In the genomic region with DNA sequence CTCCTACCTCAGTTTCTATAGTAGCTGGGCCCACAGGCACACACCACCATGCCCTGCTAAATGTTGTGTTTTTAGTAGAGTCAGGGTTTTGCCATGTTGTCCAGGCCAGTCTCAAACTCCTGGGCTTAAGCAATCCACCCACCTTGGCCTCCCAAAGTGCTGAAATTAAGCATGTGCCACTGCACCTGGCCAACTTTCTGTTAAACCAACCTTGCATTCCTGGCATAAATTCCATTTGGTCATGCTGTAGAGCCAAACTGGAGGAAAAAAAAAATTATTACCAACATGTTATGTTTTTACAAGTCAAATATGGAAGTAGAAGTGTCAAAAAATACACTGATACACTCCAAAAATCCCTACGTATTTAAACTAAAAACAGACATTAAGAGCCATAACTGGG, we compare ENCODE assay signal across 19 cellular contexts. TPM values are rescaled to one million over a fixed set of nuclear protein-coding genes. Genes with fewer than 3 reads are reported as not detected.
DNase-seq lines count a peak whose midpoint lies in the region; ATAC-seq, FAIRE-seq and TF ChIP-seq lines count a peak whose summit lies in the region.
"Had no signal": no experiment of that assay in that cellular context is flagged by ENCODE, and none has a peak within 500 bp of the region (broad histone marks: within the 10 kb centered on the region; RNA-seq: fewer than 3 reads in every experiment).

No MANE protein-coding gene starts in this region.

- TF ChIP-seq POLR2A in HCT116 (IDR thresholded peaks at IDR 0.05; ENCODE audit: borderline replicate concordance, extremely low read depth, insufficient read depth, insufficient read length) (no peak), H1 (IDR thresholded peaks at IDR 0.05; ENCODE audit: control extremely low read depth in 1 of 2, low read depth in 2 of 2, low read length in 2 of 2) (no peak)

- H2BK20ac ChIP-seq in H1 (ENCODE audit: low read length): no peak overlapping the region

- no TSS peak for BruUV-seq in HCT116 (replicated peaks; lab: Mats Ljungman, UMichigan)

- peaks cover 7 to 8% of the 10 kb centered on the region in 2 experiments; a peak in 3 of 4 replicates for H3K9me3 ChIP-seq in HCT116 (ENCODE audit: control insufficient read depth in 1 of 2, insufficient read depth in 1 of 2, low read depth in 1 of 2, low read length in 2 of 2)
- H3K9me3 ChIP-seq in H1 (ENCODE audit: insufficient read depth in 2 of 2, low read depth in 1 of 2, low read length in 1 of 2): peaks cover 22 to 28% of the 10 kb centered on the region in 2 experiments
- peaks cover 0 to 8% (median 4%) of the 10 kb centered on the region in 4 donors for H3K9me3 ChIP-seq in liver (ENCODE audit: control insufficient read depth in 4 of 4, low read length in 3 of 4)

- H2BK120ac ChIP-seq in H1 (replicated peaks; ENCODE audit: low read depth, low read length): no peak overlapping the region

- no peak for ATAC-seq in HCT116
- ATAC-seq: GM23338 had no signal

- CTCF ChIA-PET in HCT116 (lab: Charles Lee) (no interaction called here), H1 (lab: Charles Lee; ENCODE audit: partially characterized antibody) (no interaction called here)

- peaks cover 11% of the 10 kb centered on the region; the same call in 1 of the 2 replicates for H3K79me2 ChIP-seq in HCT116 (ENCODE audit: insufficient read depth, low read length)
- no peaks in the 10 kb centered on the region for H3K79me2 ChIP-seq in H1 (ENCODE audit: control insufficient read depth in 1 of 2, insufficient read depth in 2 of 2, low read length in 2 of 2)

- H3K4me2 ChIP-seq in HCT116 (ENCODE audit: low read length): no peak overlapping the region
- no peak overlapping the region for H3K4me2 ChIP-seq in H1 (ENCODE audit: insufficient read depth in 1 of 2, low read depth in 2 of 2, low read length in 2 of 2)
- H3K4me2 ChIP-seq: BLaER1, GM23338 had no signal

- H3K4me1 ChIP-seq in HCT116 (ENCODE audit: control insufficient read depth in 1 of 2, insufficient read depth in 2 of 2, low read length in 2 of 2): peaks cover 0 to under 1% of the 10 kb centered on the region in 2 experiments; a peak in 1 of 4 replicates
- H3K4me1 ChIP-seq in H1 (replicated peaks in 1 of 4; ENCODE audit: control insufficient read depth in 3 of 4, insufficient read depth in 4 of 4, low read length in 3 of 4): peaks cover 0 to 4% (median 0%) of the 10 kb centered on the region in 4 experiments; a peak in 1 of 7 replicates
- H3K4me1 ChIP-seq in liver (ENCODE audit: control insufficient read depth in 4 of 4, insufficient read depth in 4 of 4, low read length in 3 of 4): no peaks in the 10 kb centered on the region
- H3K4me1 ChIP-seq: BLaER1, Caco-2 had no signal

- no peak overlapping the region for H3K56ac ChIP-seq in H1 (replicated peaks; ENCODE audit: insufficient read length, low read depth, low read length)

- no peak overlapping the region for H4K5ac ChIP-seq in H1 (ENCODE audit: insufficient read length, low read depth, low read length)

- H3K9ac ChIP-seq in HCT116 (ENCODE audit: low read length) (no peak overlapping the region), H1 (replicated peaks in 1 of 4; ENCODE audit: extremely low read depth in 1 of 4, low read depth in 3 of 4, low read length in 3 of 4) (no peak overlapping the region), liver (ENCODE audit: low read depth in 1 of 2, low read length in 2 of 2) (no peak overlapping the region)
- H3K9ac ChIP-seq: BLaER1 had no signal

- H2BK5ac ChIP-seq in H1 (ENCODE audit: low read depth, low read length): no peak overlapping the region

- no peak overlapping the region for H3K18ac ChIP-seq in H1 (ENCODE audit: extremely low read depth, low read length)

- no peak overlapping the region for H2BK12ac ChIP-seq in H1 (ENCODE audit: low read depth, low read length)

- no peak overlapping the region for H2BK15ac ChIP-seq in H1 (ENCODE audit: low read length)

- RAD21 ChIA-PET in HCT116 (lab: Charles Lee; ENCODE audit: low non-redundant PET in 1 of 2, low total read pairs in 2 of 2, uncharacterized antibody in 2 of 2, unreplicated experiment in 2 of 2): no interaction called here

- DNase-seq in DMS53 (lab: John Stamatoyannopoulos, UW) (peak; percentile 11), DMS53 treated with DMSO at 0.1 percent for 48 hours (lab: John Stamatoyannopoulos, UW; ENCODE audit: unreplicated experiment) (no peak), HCT116 (ENCODE audit: low read depth, low spot score) (no peak), H1 (ENCODE audit: low read depth in 1 of 2, low spot score in 2 of 2) (no peak), frontal cortex (ENCODE audit: low spot score in 2 of 2) (no peak), AG20443 (ENCODE audit: low spot score) (no peak)
- DNase-seq in stimulated activated CD4-positive, alpha-beta T cell treated with anti-CD3 and anti-CD28 coated beads, Interleukin-15, amount 100 ng/mL, for 24 hours: no peak
- DNase-seq: AML-193; Caco-2; CD8-positive, alpha-beta memory T cell; H9; HFFc6; IMR-90 had no signal

- WGBS in H1 (ENCODE audit: extremely low coverage in 1 of 2, insufficient coverage in 1 of 2, insufficient read length in 1 of 2, insufficient replicate concordance in 2 of 2, low coverage in 1 of 2, low lambda C conversion rate in 2 of 2, missing lambda C conversion rate in 1 of 2), 2 experiments: 92% methylated on average over 1 of the region's 1 CpG; no CpG with 5 or more reads in 1 of the 2 experiments
- 97% methylated on average over 1 of the region's 1 CpG for WGBS in liver

- H3K27ac ChIP-seq in HCT116 (ENCODE audit: low read depth, low read length) (no peak overlapping the region), H1 (ENCODE audit: low read depth, low read length) (no peak overlapping the region), liver (ENCODE audit: low read depth in 1 of 2, low read length in 2 of 2) (no peak overlapping the region)
- H3K27ac ChIP-seq: 22Rv1, BLaER1, HL-60 had no signal

- H4K8ac ChIP-seq in H1 (ENCODE audit: extremely low read depth, insufficient read depth, low read length): no peak overlapping the region

- H3K79me1 ChIP-seq in H1 (ENCODE audit: low read depth, low read length): no peaks in the 10 kb centered on the region

- H3K4me3 ChIP-seq in HCT116 (replicated peaks in 1 of 2; ENCODE audit: low read depth in 1 of 2, low read length in 2 of 2): no peak overlapping the region
- no peak overlapping the region for H3K4me3 ChIP-seq in H1 (ENCODE audit: extremely low read depth in 1 of 4, insufficient read depth in 2 of 4, low read depth in 3 of 4, low read length in 4 of 4)
- peak overlapping the region in 2 of 3 donors; percentile 10 to 20 for H3K4me3 ChIP-seq in liver (ENCODE audit: low read depth in 1 of 3, low read length in 3 of 3)
- H3K4me3 ChIP-seq: GM23338 had no signal

- peaks cover 3% of the 10 kb centered on the region; the same call in 1 of the 2 replicates for H4K20me1 ChIP-seq in HCT116 (ENCODE audit: insufficient read depth)
- no peaks in the 10 kb centered on the region for H4K20me1 ChIP-seq in H1 (replicated peaks in 1 of 2; ENCODE audit: control insufficient read depth in 1 of 2, insufficient read depth in 2 of 2, low read length in 2 of 2)
- H4K20me1 ChIP-seq: BLaER1 had no signal

- TF ChIP-seq CTCF in HCT116 (IDR thresholded peaks at IDR 0.05 in 2 of 3, conservative IDR thresholded peaks at IDR 0.05 in 1 of 3; ENCODE audit: borderline replicate concordance in 1 of 3, insufficient read depth in 1 of 3, low read depth in 2 of 3, low read length in 2 of 3) (no peak), H1 (IDR thresholded peaks at IDR 0.05; ENCODE audit: control extremely low read depth in 1 of 3, insufficient read depth in 1 of 3, low read depth in 1 of 3, low read length in 3 of 3) (no peak), liver (IDR thresholded peaks at IDR 0.05; ENCODE audit: low read depth, low read length, missing input control) (no peak)

- no peak for TF ChIP-seq EP300 in H1 (IDR thresholded peaks at IDR 0.05; ENCODE audit: borderline replicate concordance in 1 of 2, low read depth in 2 of 2, low read length in 2 of 2)

- POLR2A ChIA-PET in HCT116 (lab: Charles Lee): no interaction called here
- POLR2A ChIA-PET in H1 (lab: Charles Lee; ENCODE audit: partially characterized antibody): no interaction called here

- H3K23me2 ChIP-seq in H1 (ENCODE audit: low read depth, low read length): no peaks in the 10 kb centered on the region

- H3K4ac ChIP-seq in H1 (replicated peaks; ENCODE audit: insufficient read length, low read depth, low read length): no peak overlapping the region

- TF ChIP-seq RAD21 in HCT116 (IDR thresholded peaks at IDR 0.05; ENCODE audit: low read depth) (no peak), H1 (IDR thresholded peaks at IDR 0.05 in 1 of 2, conservative IDR thresholded peaks at IDR 0.05 in 1 of 2; ENCODE audit: low read depth in 2 of 2, low read length in 2 of 2) (no peak), liver (IDR thresholded peaks at IDR 0.05) (no peak)

- H3K9me2 ChIP-seq in HCT116 (ENCODE audit: insufficient read depth): no peaks in the 10 kb centered on the region

- no peak overlapping the region for H3K14ac ChIP-seq in H1 (ENCODE audit: insufficient read length)

- H4K91ac ChIP-seq in H1 (replicated peaks; ENCODE audit: insufficient read length, low read length): no peak overlapping the region

- intact Hi-C loops in HCT116 (cut with micrococcal nuclease): no loop called here

- no peaks in the 10 kb centered on the region for H3K27me3 ChIP-seq in HCT116 (ENCODE audit: insufficient read depth, low read length)
- no peaks in the 10 kb centered on the region for H3K27me3 ChIP-seq in H1 (replicated peaks in 1 of 4; ENCODE audit: control insufficient read depth in 3 of 4, extremely low read depth in 1 of 4, insufficient read depth in 3 of 4, low read length in 3 of 4)
- no peaks in the 10 kb centered on the region for H3K27me3 ChIP-seq in liver (ENCODE audit: control insufficient read depth in 4 of 4, insufficient read depth in 4 of 4, low read length in 3 of 4)
- H3K27me3 ChIP-seq: BLaER1 had no signal

- H3K36me3 ChIP-seq in HCT116 (ENCODE audit: control insufficient read depth in 1 of 2, insufficient read depth in 2 of 2, low read length in 2 of 2) (peaks cover 22 to 60% of the 10 kb centered on the region in 2 experiments; a peak in 3 of 4 replicates), H1 (ENCODE audit: control insufficient read depth in 2 of 4, insufficient read depth in 4 of 4, low read length in 3 of 4) (peaks cover 3 to 37% (median 18%) of the 10 kb centered on the region in 4 experiments; a peak in 7 of 8 replicates), liver (ENCODE audit: control insufficient read depth in 4 of 4, insufficient read depth in 3 of 4, low read depth in 1 of 4, low read length in 3 of 4) (peaks cover 4 to 41% (median 32%) of the 10 kb centered on the region in 4 donors)

- FAIRE-seq in H1 (lab: Jason Lieb, UNC): no peak
- no peak for FAIRE-seq in frontal cortex (lab: Jason Lieb, UNC)
- FAIRE-seq: GM18507 had no signal

- H2AK5ac ChIP-seq in H1 (ENCODE audit: low read depth, low read length): no peak overlapping the region

- H2AFZ ChIP-seq in HCT116 (ENCODE audit: low read depth, low read length, poor library complexity, severe bottlenecking) (no peak overlapping the region), H1 (ENCODE audit: low read length) (no peak overlapping the region)
- H2AFZ ChIP-seq: GM23338 had no signal

- H3K23ac ChIP-seq in H1 (ENCODE audit: insufficient read length): no peak overlapping the region

RNA-seq across cellular contexts. Expression of a gene that starts 54.1 kb away (rescaled TPM):
- total RNA-seq in HCT116 (2021; ENCODE audit: unreplicated experiment) (29.9 TPM), liver (10 to 100 TPM; 14.7 to 19.5 TPM), frontal cortex (13.9 TPM)
- 23.0 and 24.7 TPM in 2 replicates for polyA plus RNA-seq in HCT116 (2012)
- 16.5 and 16.7 TPM in 2 replicates for total RNA-seq in H1 (2021; fragmentation: NEBNext Ultra II Directional; extraction: Animal tissue kit (Norgen Biotek cat#: 25700))
- polyA plus RNA-seq in H1 (2011; rRNA removed) (8.3 and 12.8 TPM in 2 replicates), liver (1 to 10 TPM; 2.7 to 4.6 TPM)
- polyA plus RNA-seq in H1 (2011; cell fraction: cytosol; rRNA removed): 12.4 TPM
- polyA plus RNA-seq in H1 (2011; cell fraction: nucleus; rRNA removed): 9.4 TPM
- 11.0 to 15.0 TPM (median 13.3 TPM) in 4 replicates for polyA plus RNA-seq in H1 (2012, experiment 1 of 2)
- polyA plus RNA-seq in H1 (2012, experiment 2 of 2): 0.96 TPM
- polyA plus RNA-seq in H1 (2013, experiment 1 of 2): 19.5 TPM
- 18.8 TPM for polyA plus RNA-seq in H1 (2013, experiment 2 of 2)
- polyA minus RNA-seq in H1 (2011; rRNA and poly(A)+ RNA removed): 25.8 and 34.7 TPM in 2 replicates
- polyA minus RNA-seq in H1 (2011; cell fraction: cytosol; rRNA and poly(A)+ RNA removed): 10.8 TPM
- 16.9 TPM for polyA minus RNA-seq in H1 (2011; cell fraction: nucleus; rRNA and poly(A)+ RNA removed)

Comparison
In these comparisons a context has a peak if more than half of its experiments do, and no peak if none do; other contexts are left out.
1. H3K4me3 ChIP-seq: peak in liver (2 of 3); none in HCT116 (0 of 2) and H1 (0 of 4).